In genomic region chr10:102552533-102552932, GRCh38 we compare ENCODE assay signal across 30 cellular contexts.
"Had no signal": no experiment of that assay in that cellular context is flagged by ENCODE, and none has a peak within 500 bp of the region (broad histone marks: within the 10 kb centered on the region; RNA-seq: fewer than 3 reads in every experiment).

No MANE protein-coding gene starts in this region.

- H3K27ac ChIP-seq: ascending aorta, cardiac muscle cell, VCaP had no signal

- DNase-seq: activated B cell treated with CpG ODN at 0.5 μM for 24 hours; activated CD4-positive, alpha-beta memory T cell treated with anti-CD3 and anti-CD28 coated beads for 36 hours; activated CD4-positive, alpha-beta T cell treated with anti-CD3 and anti-CD28 coated beads for 4 hours; activated CD4-positive, alpha-beta T cell treated with anti-CD3 and anti-CD28 coated beads, Interleukin-2, amount 10 ng/mL, durations not matched to agents 24 days and 14 days; activated CD4-positive, alpha-beta T cell treated with anti-CD3 and anti-CD28 coated beads, Interleukin-2, amount 50 U/mL, for 1 hour; activated CD4-positive, alpha-beta T cell treated with anti-CD3 and anti-CD28 coated beads, Interleukin-2, amount 50 U/mL, for 4 hours; activated CD4-positive, CD25-positive, alpha-beta regulatory T cell treated with anti-CD3 and anti-CD28 coated beads, Interleukin-2, amount 50 U/mL, for 72 hours; activated CD8-positive, alpha-beta memory T cell treated with anti-CD3 and anti-CD28 coated beads, Interleukin-2, amount 50 U/mL, for 4 hours; activated CD8-positive, alpha-beta T cell treated with anti-CD3 and anti-CD28 coated beads for 36 hours; activated effector memory CD4-positive, alpha-beta T cell treated with anti-CD3 and anti-CD28 coated beads, Interleukin-2, amount 50 U/mL, for 16 hours; activated naive CD4-positive, alpha-beta T cell treated with anti-CD3 and anti-CD28 coated beads, Interleukin-2, amount 10 ng/mL, durations not matched to agents 7 days and 5 days; activated naive CD4-positive, alpha-beta T cell treated with Interleukin-2 at 50 U/mL for 16 hours; activated naive CD8-positive, alpha-beta T cell treated with anti-CD3 and anti-CD28 coated beads, Interleukin-2, amount 10 ng/mL, durations not matched to agents 7 days and 5 days; activated naive CD8-positive, alpha-beta T cell treated with anti-CD3 and anti-CD28 coated beads, Interleukin-2, amount 50 U/mL, for 24 hours; activated T-cell treated with anti-CD3 and anti-CD28 coated beads for 4 hours; activated T-cell treated with anti-CD3 and anti-CD28 coated beads, Interleukin-2, amount 50 U/mL, for 1 hour; activated T-cell treated with anti-CD3 and anti-CD28 coated beads, Interleukin-2, amount 50 U/mL, for 4 hours; activated T-cell treated with anti-CD3 and anti-CD28 coated beads, Interleukin-2, amount 50 U/mL, for 72 hours; amygdala; anterior cingulate cortex; caudate nucleus; cerebellar nuclear complex; T-helper 1 cell; T-helper 2 cell; T-helper 9 cell had no signal

- FAIRE-seq: bronchial epithelial cell, TTC549 had no signal

- H3K4me3 ChIP-seq: ascending aorta, cardiac muscle cell had no signal

- H3K27me3 ChIP-seq: ascending aorta, cardiac muscle cell had no signal

- H3K9me3 ChIP-seq: ascending aorta had no signal
